Comparison of ENCODE assay signal across 10 cellular contexts in the genomic region with DNA sequence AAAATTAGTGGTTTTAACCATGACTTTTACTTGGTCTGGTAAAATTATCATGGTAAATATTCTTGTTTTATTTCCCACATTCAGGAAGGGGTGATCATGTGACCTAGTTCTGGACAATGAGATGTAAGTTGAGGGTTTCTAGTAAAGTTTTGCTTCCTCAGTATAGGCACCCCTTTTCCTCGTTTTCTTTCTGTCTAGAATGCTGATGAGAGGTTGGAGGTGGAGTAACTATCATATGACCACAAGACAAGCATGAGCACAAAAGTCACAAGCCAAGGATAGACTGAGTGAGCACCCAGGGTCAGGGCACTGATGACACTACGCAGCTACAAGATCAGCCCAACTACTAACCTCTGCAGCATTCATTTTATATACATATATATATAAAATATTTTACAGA. TPM values are rescaled to one million over a fixed set of nuclear protein-coding genes. Genes with fewer than 3 reads are reported as not detected.
A peak's percentile ranks its signal among the peaks of the same experiment; 100 is the strongest.
DNase-seq lines count a peak whose midpoint lies in the region; ATAC-seq and TF ChIP-seq lines count a peak whose summit lies in the region.
"Had no signal": no experiment of that assay in that cellular context is flagged by ENCODE, and none has a peak within 500 bp of the region (broad histone marks: within the 10 kb centered on the region; RNA-seq: fewer than 3 reads in every experiment).

No MANE protein-coding gene starts in this region.

- DNase-seq in ascending aorta (ENCODE audit: low spot score in 2 of 2), result no peak
- no peak for DNase-seq in spleen
- no peak for DNase-seq in NCI-H2196 (lab: John Stamatoyannopoulos, UW; ENCODE audit: unreplicated experiment)
- no peak for DNase-seq in NCI-H2029 treated with DMSO at 0.1 percent for 48 hours (lab: John Stamatoyannopoulos, UW)
- no peak for DNase-seq in NCI-H1092 (lab: John Stamatoyannopoulos, UW)
- DNase-seq: NCI-H345 had no signal

- no peak for TF ChIP-seq CTCF in ascending aorta (IDR thresholded peaks at IDR 0.05)
- TF ChIP-seq CTCF in spleen (IDR thresholded peaks at IDR 0.05 in 8 of 11, conservative IDR thresholded peaks at IDR 0.05 in 3 of 11), result no peak

- H3K36me3 ChIP-seq in ascending aorta (no peaks in the 10 kb centered on the region), spleen (no peaks in the 10 kb centered on the region)

- H3K4me3 ChIP-seq in ascending aorta (peak overlapping the region; percentile 51 to 64), iPS-11a (ENCODE audit: low read depth, low read length) (peak overlapping the region; percentile 4), spleen (peak overlapping the region in 7 of 8 donors; percentile 8 to 66 (median 31))

- H3K27ac ChIP-seq in ascending aorta (peak overlapping the region; percentile 77 to 84), spleen (peak overlapping the region in 2 of 8 donors; percentile 20 to 30)

- H3K4me1 ChIP-seq in ascending aorta (peaks cover 0 to 55% of the 10 kb centered on the region in 2 donors), spleen (peaks cover 0 to 11% (median 3%) of the 10 kb centered on the region in 6 donors)

- no peak for TF ChIP-seq POLR2A in spleen (IDR thresholded peaks at IDR 0.05)

- H3K9me3 ChIP-seq in ascending aorta, result no peaks in the 10 kb centered on the region
- H3K9me3 ChIP-seq in spleen, result no peaks in the 10 kb centered on the region

- WGBS in spleen, 5 donors, result 50 to 65% (median 59%) methylated on average over 2 of the region's 2 CpGs

- H3K27me3 ChIP-seq in ascending aorta (no peaks in the 10 kb centered on the region), spleen (replicated peaks in 1 of 7) (peaks cover 0 to 10% (median 0%) of the 10 kb centered on the region in 7 donors)

- peak; percentile 27 for ATAC-seq in HG03354 (IDR thresholded peaks at IDR 0.05; ENCODE audit: poor library complexity, severe bottlenecking, unreplicated experiment)
- no peak for ATAC-seq in GM21381 (IDR thresholded peaks at IDR 0.05; ENCODE audit: unreplicated experiment)
- ATAC-seq: stimulated activated naive CD8-positive, alpha-beta T cell treated with anti-CD3 and anti-CD28 coated beads, Interleukin-15, Interleukin-2, amounts not matched to agents 100 U/mL and 50 U/mL, for 24 hours had no signal

- intact Hi-C loops in ascending aorta (cut with DNase I) (loop anchor here (5.0 kb wide), 1 partner anchor 36 kb away; no protein-coding TSS in a partner anchor), spleen (cut with DNase I; ENCODE audit: low total_unique reads) (no loop called here)

RNA-seq across cellular contexts. Expression of a gene that starts 53.9 kb away (rescaled TPM):
- 105 TPM for total RNA-seq in ascending aorta
- 10 to 100 TPM; 20.6 to 36.4 (median 24.1) TPM for total RNA-seq in spleen
- polyA plus RNA-seq in spleen, result 1 to 10 TPM; 2.3 to 7.5 (median 2.7) TPM

Comparison
In these comparisons a context has a peak if more than half of its experiments do, and no peak if none do; other contexts are left out.
1. H3K4me3 ChIP-seq: peak in every context shown above with its lines; median percentile 58 in ascending aorta; 31 in spleen; 4 in iPS-11a.